In genomic region chr9:33924978-33925797, GRCh38 we compare ENCODE assay signal across 8 cellular contexts.
DNase-seq lines count a peak whose midpoint lies in the region; ATAC-seq, FAIRE-seq and TF ChIP-seq lines count a peak whose summit lies in the region.

No MANE protein-coding gene starts in this region.

- H3K9me1 ChIP-seq in endothelial cell of umbilical vein (replicated peaks; ENCODE audit: control insufficient read depth, extremely low read depth, insufficient read depth, low read length): no peaks in the 10 kb centered on the region

- H3K4ac ChIP-seq in mesenchymal stem cell (ENCODE audit: low read depth in 1 of 2, low read length in 2 of 2): no peak overlapping the region

- H3K36me3 ChIP-seq in Caco-2 (ENCODE audit: control insufficient read depth, insufficient read depth, low read length) (peaks cover 12% of the 10 kb centered on the region), SJCRH30 (peaks cover 50% of the 10 kb centered on the region), endothelial cell of umbilical vein (ENCODE audit: control insufficient read depth in 2 of 2, extremely low read depth in 1 of 2, insufficient read depth in 2 of 2, low read length in 2 of 2) (peaks cover 22 to 75% of the 10 kb centered on the region in 2 experiments), mesenchymal stem cell (ENCODE audit: control insufficient read depth in 1 of 2, insufficient read depth in 2 of 2, low read depth in 1 of 2, low read length in 2 of 2) (peaks cover 80 to 95% of the 10 kb centered on the region in 2 experiments)
- H3K36me3 ChIP-seq in CD8-positive, alpha-beta T cell (ENCODE audit: insufficient read depth, low read length): peaks cover 49% of the 10 kb centered on the region

- POLR2A ChIA-PET in Caco-2 (lab: Charles Lee): no interaction called here
- POLR2A ChIA-PET in endothelial cell of umbilical vein (lab: Charles Lee): interaction anchor here (1.1 kb wide), 1 partner anchor 149 kb away, joined by 4 read pairs; no protein-coding TSS in a partner anchor
- POLR2A ChIA-PET in CD8-positive, alpha-beta T cell (lab: Charles Lee): interaction anchor here (0.5 kb wide), 1 partner anchor 81 kb away, joined by 3 read pairs; no protein-coding TSS in a partner anchor

- TF ChIP-seq POLR2A in H54 (IDR thresholded peaks at IDR 0.05; ENCODE audit: low read depth, low read length) (no peak), endothelial cell of umbilical vein (IDR thresholded peaks at IDR 0.05; ENCODE audit: low read depth, low read length) (no peak)

- H3K18ac ChIP-seq in mesenchymal stem cell (ENCODE audit: low read depth in 1 of 2, low read length in 2 of 2): no peak overlapping the region

- H3K4me3 ChIP-seq in Caco-2 (ENCODE audit: low read depth, low read length) (no peak overlapping the region), SJCRH30 (no peak overlapping the region), endothelial cell of umbilical vein (replicated peaks in 1 of 3; ENCODE audit: insufficient read depth in 1 of 3, low read depth in 1 of 3, low read length in 3 of 3) (no peak overlapping the region), mesenchymal stem cell (ENCODE audit: insufficient read depth in 1 of 2, low read depth in 1 of 2, low read length in 2 of 2) (no peak overlapping the region)
- no peak overlapping the region for H3K4me3 ChIP-seq in CD8-positive, alpha-beta T cell (ENCODE audit: low read depth, low read length)

- H3K79me1 ChIP-seq in mesenchymal stem cell (replicated peaks; ENCODE audit: low read length, poor library complexity, severe bottlenecking): peaks cover 42% of the 10 kb centered on the region

- H3K27ac ChIP-seq in SJCRH30: no peak overlapping the region
- no peak overlapping the region for H3K27ac ChIP-seq in endothelial cell of umbilical vein (ENCODE audit: insufficient read depth, low read depth, low read length)
- no peak overlapping the region for H3K27ac ChIP-seq in mesenchymal stem cell (ENCODE audit: low read length, poor library complexity, severe bottlenecking)
- no peak overlapping the region for H3K27ac ChIP-seq in CD8-positive, alpha-beta T cell (ENCODE audit: low read depth, low read length)

- H4K91ac ChIP-seq in mesenchymal stem cell (ENCODE audit: low read length): no peak overlapping the region

- no peak overlapping the region for H4K8ac ChIP-seq in mesenchymal stem cell (ENCODE audit: low read length)

- 84% methylated on average over 17 of the region's 17 CpGs for WGBS in mesenchymal stem cell

- no peak overlapping the region for H2BK5ac ChIP-seq in mesenchymal stem cell (ENCODE audit: low read depth, low read length, poor library complexity, severe bottlenecking)

- FAIRE-seq in H54 (lab: Jason Lieb, UNC): no peak
- FAIRE-seq in endothelial cell of umbilical vein (lab: Jason Lieb, UNC): peak; percentile 81

- intact Hi-C loops in Caco-2 (cut with micrococcal nuclease; ENCODE audit: unreplicated experiment) (loop anchor here (5.0 to 10.0 kb wide), 3 partner anchors 110 to 330 kb away; partner anchors contain the start of gene UBE2R2), endothelial cell of umbilical vein (cut with micrococcal nuclease) (loop anchor here (1.0 to 5.0 kb wide), 4 partner anchors 98 to 188 kb away; no protein-coding TSS in a partner anchor)
- intact Hi-C loops in CD8-positive, alpha-beta T cell (cut with DNase I, micrococcal nuclease): loop anchor here in 1 of 2 experiments (5.0 kb wide), 1 partner anchor 113 kb away; no protein-coding TSS in a partner anchor

- no peak overlapping the region for H3K14ac ChIP-seq in mesenchymal stem cell (ENCODE audit: low read length in 2 of 2)

- dilution Hi-C loops in endothelial cell of umbilical vein (cut with MboI; ENCODE audit: extremely low pct_ligation_motif_present, low sequenced_read_pairs): no loop called here

- H3K23ac ChIP-seq in mesenchymal stem cell (ENCODE audit: low read length in 2 of 2): no peak overlapping the region

- no peaks in the 10 kb centered on the region for H3K27me3 Mint-ChIP-seq in Caco-2 (ENCODE audit: insufficient read depth, unreplicated experiment)
- no peaks in the 10 kb centered on the region for H3K27me3 Mint-ChIP-seq in CD8-positive, alpha-beta T cell (ENCODE audit: low read depth)

- H4K20me1 ChIP-seq in endothelial cell of umbilical vein (replicated peaks; ENCODE audit: control insufficient read depth, extremely low read depth, insufficient read depth, low read length): no peaks in the 10 kb centered on the region

- no peak overlapping the region for H2BK120ac ChIP-seq in mesenchymal stem cell (ENCODE audit: low read depth, low read length)

- H3K9me3 ChIP-seq in Caco-2: no peaks in the 10 kb centered on the region
- H3K9me3 ChIP-seq in SJCRH30 (replicated peaks): no peaks in the 10 kb centered on the region
- no peaks in the 10 kb centered on the region for H3K9me3 ChIP-seq in endothelial cell of umbilical vein (replicated peaks; ENCODE audit: control insufficient read depth, insufficient read depth, low read length)
- H3K9me3 ChIP-seq in mesenchymal stem cell (ENCODE audit: control insufficient read depth, low read length): no peaks in the 10 kb centered on the region
- no peaks in the 10 kb centered on the region for H3K9me3 ChIP-seq in CD8-positive, alpha-beta T cell (ENCODE audit: low read length)

- peaks cover 97% of the 10 kb centered on the region for H3K36me3 Mint-ChIP-seq in Caco-2 (ENCODE audit: insufficient read depth, unreplicated experiment)
- H3K36me3 Mint-ChIP-seq in CD8-positive, alpha-beta T cell: peaks cover 91% of the 10 kb centered on the region

- H3K27ac Mint-ChIP-seq in Caco-2 (ENCODE audit: unreplicated experiment): peak overlapping the region; percentile 21
- H3K27ac Mint-ChIP-seq in CD8-positive, alpha-beta T cell: no peak overlapping the region

- H3K79me2 ChIP-seq in endothelial cell of umbilical vein (ENCODE audit: control insufficient read depth, insufficient read depth, low read length): peaks cover 2% of the 10 kb centered on the region

- H3K27me3 ChIP-seq in Caco-2 (replicated peaks; ENCODE audit: control insufficient read depth, insufficient read depth, low read length): no peaks in the 10 kb centered on the region
- no peaks in the 10 kb centered on the region for H3K27me3 ChIP-seq in SJCRH30
- H3K27me3 ChIP-seq in endothelial cell of umbilical vein (ENCODE audit: control insufficient read depth in 2 of 2, insufficient read depth in 2 of 2, low read length in 2 of 2): no peaks in the 10 kb centered on the region
- H3K27me3 ChIP-seq in mesenchymal stem cell (ENCODE audit: control insufficient read depth in 1 of 2, insufficient read depth in 1 of 2, low read length in 2 of 2): no peaks in the 10 kb centered on the region
- H3K27me3 ChIP-seq in CD8-positive, alpha-beta T cell (ENCODE audit: insufficient read depth, low read length): no peaks in the 10 kb centered on the region

- H3K4me1 ChIP-seq in Caco-2 (no peaks in the 10 kb centered on the region), SJCRH30 (no peaks in the 10 kb centered on the region), endothelial cell of umbilical vein (ENCODE audit: control insufficient read depth, extremely low read depth, insufficient read depth, low read length) (no peaks in the 10 kb centered on the region), mesenchymal stem cell (ENCODE audit: control insufficient read depth, insufficient read depth, low read depth, low read length) (peaks cover 5% of the 10 kb centered on the region)
- no peaks in the 10 kb centered on the region for H3K4me1 ChIP-seq in CD8-positive, alpha-beta T cell (ENCODE audit: insufficient read depth, low read length)

- H3K4me2 ChIP-seq in endothelial cell of umbilical vein (ENCODE audit: insufficient read depth, low read length): no peak overlapping the region
- H3K4me2 ChIP-seq in mesenchymal stem cell (ENCODE audit: low read length, poor library complexity, severe bottlenecking): no peak overlapping the region

- no peak overlapping the region for H3K9ac ChIP-seq in endothelial cell of umbilical vein (replicated peaks; ENCODE audit: extremely low read depth, insufficient read depth, low read length)
- no peak overlapping the region for H3K9ac ChIP-seq in mesenchymal stem cell (ENCODE audit: low read length)

- no peak overlapping the region for H2BK12ac ChIP-seq in mesenchymal stem cell (ENCODE audit: low read length in 2 of 2)

- DNase-seq in Caco-2 (peak in 1 of 2 experiments; percentile 67), H54 (ENCODE audit: insufficient read length, low spot score) (peak; percentile 13), SJCRH30 (peak; percentile 41 to 67), endothelial cell of umbilical vein (ENCODE audit: low read depth, low spot score) (peak; percentile 61), mesenchymal stem cell (peak; percentile 59), NCI-H345 treated with DMSO at 0.1 percent for 48 hours (lab: John Stamatoyannopoulos, UW; ENCODE audit: unreplicated experiment) (no peak)
- DNase-seq in CD8-positive, alpha-beta T cell: no peak

- H3K9me3 Mint-ChIP-seq in Caco-2 (ENCODE audit: unreplicated experiment): no peaks in the 10 kb centered on the region
- H3K9me3 Mint-ChIP-seq in CD8-positive, alpha-beta T cell: no peaks in the 10 kb centered on the region

- H3K4me1 Mint-ChIP-seq in Caco-2 (ENCODE audit: low read depth, unreplicated experiment): no peaks in the 10 kb centered on the region
- H3K4me1 Mint-ChIP-seq in CD8-positive, alpha-beta T cell (ENCODE audit: low read depth): no peaks in the 10 kb centered on the region

- H2AFZ ChIP-seq in endothelial cell of umbilical vein (ENCODE audit: low read depth, low read length) (no peak overlapping the region), mesenchymal stem cell (ENCODE audit: low read depth, low read length) (no peak overlapping the region)

- CTCF ChIA-PET in Caco-2 (lab: Charles Lee) (interaction anchor here (0.6 to 1.7 kb wide), 5 partner anchors 14 to 327 kb away, joined by 3 to 18 read pairs (median 4); no protein-coding TSS in a partner anchor), endothelial cell of umbilical vein (lab: Charles Lee) (interaction anchor here (0.6 to 4.3 kb wide), 21 partner anchors 9 to 301 kb away, joined by 3 to 74 read pairs (median 4); partner anchors contain the start of gene UBAP2)
- CTCF ChIA-PET in CD8-positive, alpha-beta T cell (lab: Charles Lee): interaction anchor here (0.6 to 1.4 kb wide), 7 partner anchors 8 to 301 kb away, joined by 3 to 6 read pairs (median 3); no protein-coding TSS in a partner anchor

- no peak overlapping the region for H2AK5ac ChIP-seq in mesenchymal stem cell (ENCODE audit: low read length, severe bottlenecking)

- no peak overlapping the region for H3K4me3 Mint-ChIP-seq in Caco-2 (ENCODE audit: unreplicated experiment)
- no peak overlapping the region for H3K4me3 Mint-ChIP-seq in CD8-positive, alpha-beta T cell

- TF ChIP-seq CTCF in Caco-2 (IDR thresholded peaks at IDR 0.05; ENCODE audit: insufficient read depth in 1 of 2, low read depth in 1 of 2, low read length in 1 of 2, severe bottlenecking in 1 of 2, unreplicated experiment in 1 of 2) (peak; percentile 39 to 66), endothelial cell of umbilical vein (IDR thresholded peaks at IDR 0.05; ENCODE audit: extremely low read depth in 1 of 2, insufficient read depth in 1 of 2, low read depth in 1 of 2, low read length in 2 of 2) (peak; percentile 70 to 79)
- no peak for TF ChIP-seq CTCF in CD8-positive, alpha-beta T cell (IDR thresholded peaks at IDR 0.05)

- H2BK15ac ChIP-seq in mesenchymal stem cell (ENCODE audit: low read depth, poor library complexity, severe bottlenecking): no peak overlapping the region

- BruUV-seq in Caco-2 (replicated peaks; lab: Mats Ljungman, UMichigan): no TSS peak
- no TSS peak for BruUV-seq in endothelial cell of umbilical vein (replicated peaks; lab: Mats Ljungman, UMichigan)

- ATAC-seq in GM21381 (IDR thresholded peaks at IDR 0.05; ENCODE audit: unreplicated experiment): no peak
- no peak for ATAC-seq in CD8-positive, alpha-beta T cell

Comparison
In these comparisons a context has a peak if more than half of its experiments do, and no peak if none do; other contexts are left out.
1. DNase-seq: peak in H54 (single experiment), SJCRH30 (2 of 2), endothelial cell of umbilical vein (single experiment) and mesenchymal stem cell (single experiment); none in NCI-H345 treated with DMSO at 0.1 percent for 48 hours (single experiment) and CD8-positive, alpha-beta T cell (0 of 7).